Comparison of ENCODE assay signal across 8 cellular contexts in genomic region chr17:2595200-2595599, GRCh38. TPM values are rescaled to one million over a fixed set of nuclear protein-coding genes. Genes with fewer than 3 reads are reported as not detected.
DNase-seq lines count a peak whose midpoint lies in the region; ATAC-seq lines count a peak whose summit lies in the region.

No MANE protein-coding gene starts in this region.

- no peaks in the 10 kb centered on the region for H3K36me3 ChIP-seq in CD4-positive, alpha-beta memory T cell (ENCODE audit: insufficient read depth, low read length)
- H3K36me3 ChIP-seq in effector memory CD4-positive, alpha-beta T cell (ENCODE audit: control insufficient read depth, insufficient read depth, low read length) = no peaks in the 10 kb centered on the region
- no peaks in the 10 kb centered on the region for H3K36me3 ChIP-seq in neuron (ENCODE audit: insufficient read depth, low read length)

- H3K36me3 Mint-ChIP-seq in CD4-positive, alpha-beta memory T cell = peaks cover 0 to 9% of the 10 kb centered on the region in 2 donors

- H3K9me3 Mint-ChIP-seq in CD4-positive, alpha-beta memory T cell = no peaks in the 10 kb centered on the region

- H3K4me3 Mint-ChIP-seq in CD4-positive, alpha-beta memory T cell = peak overlapping the region; percentile 91 to 100 (median 95)

- H3K27me3 Mint-ChIP-seq in CD4-positive, alpha-beta memory T cell = no peaks in the 10 kb centered on the region

- no peaks in the 10 kb centered on the region for H3K27me3 ChIP-seq in CD4-positive, alpha-beta memory T cell (ENCODE audit: insufficient read depth, low read length)
- H3K27me3 ChIP-seq in effector memory CD4-positive, alpha-beta T cell (replicated peaks; ENCODE audit: control insufficient read depth, insufficient read depth, low read length, poor library complexity, severe bottlenecking) = no peaks in the 10 kb centered on the region
- no peaks in the 10 kb centered on the region for H3K27me3 ChIP-seq in neuron (ENCODE audit: insufficient read depth, low read length)

- peak overlapping the region; percentile 78 to 91 for H3K4me3 ChIP-seq in CD4-positive, alpha-beta memory T cell (ENCODE audit: low read length in 2 of 2)
- peak overlapping the region; percentile 99 for H3K4me3 ChIP-seq in effector memory CD4-positive, alpha-beta T cell (ENCODE audit: insufficient read depth, low read depth, low read length, poor library complexity, severe bottlenecking)
- peak overlapping the region; percentile 91 for H3K4me3 ChIP-seq in neuron (ENCODE audit: low read length)

- CTCF ChIA-PET in CD4-positive, alpha-beta memory T cell (lab: Charles Lee; ENCODE audit: partially characterized antibody) = interaction anchor here (0.9 to 1.0 kb wide), 2 partner anchors 14 to 44 kb away, joined by 3 read pairs; no protein-coding TSS in a partner anchor

- H3K4me1 ChIP-seq in CD4-positive, alpha-beta memory T cell (ENCODE audit: insufficient read depth, low read length) = peaks cover 57% of the 10 kb centered on the region
- peaks cover 18% of the 10 kb centered on the region for H3K4me1 ChIP-seq in effector memory CD4-positive, alpha-beta T cell (ENCODE audit: control insufficient read depth, insufficient read depth, low read length, poor library complexity, severe bottlenecking)
- H3K4me1 ChIP-seq in neuron (ENCODE audit: insufficient read depth, low read length) = no peaks in the 10 kb centered on the region

- peaks cover 34 to 58% (median 48%) of the 10 kb centered on the region in 4 donors for H3K4me1 Mint-ChIP-seq in CD4-positive, alpha-beta memory T cell

- peak overlapping the region; percentile 99 for H3K27ac ChIP-seq in CD4-positive, alpha-beta memory T cell (ENCODE audit: low read depth, low read length)
- H3K27ac ChIP-seq in effector memory CD4-positive, alpha-beta T cell (ENCODE audit: insufficient read depth, low read length, poor library complexity, severe bottlenecking) = peak overlapping the region; percentile 97

- DNase-seq in CD4-positive, alpha-beta memory T cell = no peak
- peak; percentile 43 for DNase-seq in NCI-H146 (lab: John Stamatoyannopoulos, UW)
- DNase-seq in effector memory CD4-positive, alpha-beta T cell = no peak
- DNase-seq in GOT3 (lab: John Stamatoyannopoulos, UW) = no peak
- DNase-seq in iPS-NIHi11 (ENCODE audit: low spot score) = no peak

- POLR2A ChIA-PET in CD4-positive, alpha-beta memory T cell (lab: Charles Lee; ENCODE audit: partially characterized antibody) = interaction anchor here (0.7 to 3.1 kb wide), 6 partner anchors 11 to 113 kb away, joined by 3 to 16 read pairs (median 6); partner anchors contain the start of gene METTL16

- H3K9me3 ChIP-seq in CD4-positive, alpha-beta memory T cell (ENCODE audit: control insufficient read depth in 1 of 2, low read length in 2 of 2) = no peaks in the 10 kb centered on the region
- no peaks in the 10 kb centered on the region for H3K9me3 ChIP-seq in effector memory CD4-positive, alpha-beta T cell (ENCODE audit: control insufficient read depth, low read length)
- H3K9me3 ChIP-seq in neuron (ENCODE audit: low read length) = no peaks in the 10 kb centered on the region

- no peak for ATAC-seq in esophagus mucosa
- no peak for ATAC-seq in HG03442 (IDR thresholded peaks at IDR 0.05; ENCODE audit: unreplicated experiment)

- no peak overlapping the region for H2AFZ ChIP-seq in neuron (ENCODE audit: low read depth, low read length)

- H3K27ac Mint-ChIP-seq in CD4-positive, alpha-beta memory T cell = peak overlapping the region; percentile 90 to 97 (median 96)

- intact Hi-C loops in CD4-positive, alpha-beta memory T cell (cut with micrococcal nuclease) = no loop called here

RNA-seq across cellular contexts. Expression of gene PAFAH1B1, which starts 1.7 kb away (rescaled TPM):
- 100 to 1,000 TPM; 152 to 153 TPM for total RNA-seq in CD4-positive, alpha-beta memory T cell
- 10 to 100 TPM; 18.1 to 23.3 TPM for polyA plus RNA-seq in CD4-positive, alpha-beta memory T cell
- total RNA-seq in esophagus mucosa = 102 TPM
